In the genomic region with DNA sequence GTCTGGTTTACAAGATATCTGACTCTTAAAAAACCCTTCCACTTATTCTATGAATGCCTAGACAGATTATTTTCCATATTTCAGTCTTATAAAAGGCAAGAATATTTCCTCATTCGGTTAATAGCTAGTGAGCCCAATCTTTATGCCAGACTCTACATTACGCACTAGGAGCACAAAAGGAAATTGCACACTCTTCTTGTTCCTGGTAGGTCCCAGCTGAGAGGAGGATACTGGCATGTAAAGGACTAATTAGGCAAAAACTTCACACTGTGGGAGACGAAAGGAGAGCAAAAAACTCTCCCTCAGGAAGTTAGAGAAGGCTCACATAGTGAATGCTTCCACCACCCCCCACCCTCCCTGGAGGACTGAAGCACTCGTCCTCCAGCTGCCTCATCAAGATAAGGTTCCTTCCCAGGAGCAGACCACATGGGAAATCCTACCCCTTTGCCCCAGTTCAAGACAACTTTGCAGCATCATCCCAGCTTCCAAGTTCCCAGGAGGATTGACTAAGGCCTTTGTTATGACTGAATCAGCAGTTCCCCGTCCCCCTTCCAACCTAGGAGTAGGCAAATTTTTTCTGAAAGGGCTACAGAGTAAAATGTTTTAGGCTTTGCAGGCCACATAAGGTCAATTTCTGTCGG, we compare ENCODE assay signal across 12 cellular contexts. TPM values are rescaled to one million over a fixed set of nuclear protein-coding genes. Genes with fewer than 3 reads are reported as not detected.
DNase-seq lines count a peak whose midpoint lies in the region; ATAC-seq and TF ChIP-seq lines count a peak whose summit lies in the region.
"Had no signal": no experiment of that assay in that cellular context is flagged by ENCODE, and none has a peak within 500 bp of the region (broad histone marks: within the 10 kb centered on the region; RNA-seq: fewer than 3 reads in every experiment).

No MANE protein-coding gene starts in this region.

- H3K9me2 ChIP-seq in GM23338 (ENCODE audit: insufficient read depth) = no peaks in the 10 kb centered on the region

- H3K9me3 ChIP-seq in SK-N-MC (ENCODE audit: low read depth, low read length) = no peaks in the 10 kb centered on the region
- H3K9me3 ChIP-seq in psoas muscle = no peaks in the 10 kb centered on the region

- no peaks in the 10 kb centered on the region for H3K79me2 ChIP-seq in GM23338 (replicated peaks; ENCODE audit: insufficient read depth)

- H4K20me1 ChIP-seq in GM23338 (replicated peaks; ENCODE audit: insufficient read depth) = no peaks in the 10 kb centered on the region

- no peak overlapping the region for H3K9ac ChIP-seq in SK-N-MC (ENCODE audit: insufficient read length)

- H3K27ac ChIP-seq in GM23338 (ENCODE audit: low read depth) (peak overlapping the region; percentile 77), SK-N-MC (no peak overlapping the region), foreskin keratinocyte (no peak overlapping the region), psoas muscle (no peak overlapping the region)

- peaks cover 51% of the 10 kb centered on the region for H3K4me1 Mint-ChIP-seq in GM23338
- H3K4me1 Mint-ChIP-seq: stimulated activated naive B cell treated with anti-CD40 and anti-IgM and Interleukin-4, amounts not matched to agents 10 μg/mL and 1 μg/mL and 100 μg/mL, for 72 hours had no signal

- H3F3A ChIP-seq in GM23338 (replicated peaks; ENCODE audit: low read depth) = no peaks in the 10 kb centered on the region

- H3K36me3 ChIP-seq in GM23338 (ENCODE audit: insufficient read depth) = no peaks in the 10 kb centered on the region
- H3K36me3 ChIP-seq in SK-N-MC (ENCODE audit: insufficient read depth, low read length) = no peaks in the 10 kb centered on the region
- no peaks in the 10 kb centered on the region for H3K36me3 ChIP-seq in psoas muscle (ENCODE audit: insufficient read depth in 1 of 2, low read depth in 1 of 2)

- peak overlapping the region; percentile 87 for H3K27ac Mint-ChIP-seq in GM23338
- H3K27ac Mint-ChIP-seq: stimulated activated naive B cell treated with anti-CD40 and anti-IgM and Interleukin-4, amounts not matched to agents 10 μg/mL and 1 μg/mL and 100 μg/mL, for 72 hours had no signal

- no peaks in the 10 kb centered on the region for H3K27me3 ChIP-seq in GM23338 (ENCODE audit: insufficient read depth)
- H3K27me3 ChIP-seq in foreskin keratinocyte = no peaks in the 10 kb centered on the region
- H3K27me3 ChIP-seq in psoas muscle (ENCODE audit: insufficient read depth in 3 of 3, low read length in 2 of 3) = no peaks in the 10 kb centered on the region

- H3K4me1 ChIP-seq in GM23338 (ENCODE audit: insufficient read depth) (peaks cover 35% of the 10 kb centered on the region), foreskin keratinocyte (peaks cover 17% of the 10 kb centered on the region), psoas muscle (no peaks in the 10 kb centered on the region)

- H3K36me3 Mint-ChIP-seq in GM23338 (ENCODE audit: low read depth) = no peaks in the 10 kb centered on the region; the same call in 2 of the 3 replicates
- H3K36me3 Mint-ChIP-seq: stimulated activated naive B cell treated with anti-CD40 and anti-IgM and Interleukin-4, amounts not matched to agents 10 μg/mL and 1 μg/mL and 100 μg/mL, for 72 hours had no signal

- no peaks in the 10 kb centered on the region; the same call in 2 of the 3 replicates for H3K9me3 Mint-ChIP-seq in GM23338

- peak; percentile 52 for DNase-seq in GM23338 (ENCODE audit: low spot score)
- DNase-seq in SK-N-MC (ENCODE audit: low read depth, low spot score) = peak; percentile 5
- peak; percentile 12 to 37 for DNase-seq in foreskin keratinocyte
- no peak for DNase-seq in psoas muscle
- no peak for DNase-seq in effector CD4-positive, alpha-beta T cell
- DNase-seq in effector CD8-positive, alpha-beta T cell (lab: John Stamatoyannopoulos, UW) = no peak
- DNase-seq: NCI-H345; stimulated activated naive B cell treated with anti-CD40 and anti-IgM and Interleukin-4, amounts not matched to agents 10 μg/mL and 1 μg/mL and 100 μg/mL, for 72 hours had no signal

- no peak overlapping the region for H2AFZ ChIP-seq in GM23338

- ATAC-seq in GM23338 (peak; percentile 68), foreskin keratinocyte (peak; percentile 54), psoas muscle (peak in 3 of 4 donors; percentile 40 to 55 (median 54)), GM19397 (IDR thresholded peaks at IDR 0.05; ENCODE audit: unreplicated experiment) (no peak), GM21717 (IDR thresholded peaks at IDR 0.05; ENCODE audit: unreplicated experiment) (no peak)
- ATAC-seq: stimulated activated naive B cell treated with anti-CD40 and anti-IgM and Interleukin-4, amounts not matched to agents 10 μg/mL and 1 μg/mL and 100 μg/mL, for 72 hours had no signal

- TF ChIP-seq CTCF in GM23338 (conservative IDR thresholded peaks at IDR 0.05; ENCODE audit: low read depth in 2 of 2) (no peak), foreskin keratinocyte (conservative IDR thresholded peaks at IDR 0.05) (no peak), psoas muscle (IDR thresholded peaks at IDR 0.05) (no peak)

- H3K4me3 Mint-ChIP-seq in GM23338 = no peak overlapping the region
- H3K4me3 Mint-ChIP-seq: stimulated activated naive B cell treated with anti-CD40 and anti-IgM and Interleukin-4, amounts not matched to agents 10 μg/mL and 1 μg/mL and 100 μg/mL, for 72 hours had no signal

- H3K4me3 ChIP-seq in GM23338 = no peak overlapping the region
- H3K4me3 ChIP-seq in SK-N-MC = 0 out of 2 replicates have a peak overlapping the region, but pooled peaks have one; percentile 8
- H3K4me3 ChIP-seq in psoas muscle = no peak overlapping the region

- 0 out of 2 replicates have a peak overlapping the region, but pooled peaks have one; percentile 39 for H3K4me2 ChIP-seq in GM23338

- peaks cover 4% of the 10 kb centered on the region for H3K27me3 Mint-ChIP-seq in GM23338 (ENCODE audit: insufficient read depth, low read depth, poor library complexity)
- H3K27me3 Mint-ChIP-seq: stimulated activated naive B cell treated with anti-CD40 and anti-IgM and Interleukin-4, amounts not matched to agents 10 μg/mL and 1 μg/mL and 100 μg/mL, for 72 hours had no signal

- intact Hi-C loops in psoas muscle (cut with DNase I) = no loop called here

- 27 to 39% (median 30%) methylated on average over 6 of the region's 6 CpGs for WGBS in psoas muscle, 3 donors

RNA-seq across cellular contexts. Expression of gene CAPZA3, which starts 14.5 kb away (rescaled TPM):
- not detected in 2 replicates for total RNA-seq in GM23338 (2014; rRNA removed; shearing (Covaris generic))
- polyA plus RNA-seq in GM23338 (2016; fragmentation: Nextera tagmentation; extraction: Ambion mirVana) = not detected in 2 replicates
- not detected in 2 replicates for total RNA-seq in foreskin keratinocyte
- not detected in 2 replicates for polyA plus RNA-seq in foreskin keratinocyte
- total RNA-seq in psoas muscle = not detected
- not detected for polyA plus RNA-seq in psoas muscle
- total RNA-seq: glomerular endothelial cell, pulmonary artery endothelial cell had no signal

RNA-seq across cellular contexts. Expression of gene PLCZ1, which starts 14.6 kb away (rescaled TPM):
- total RNA-seq in GM23338 (2014; rRNA removed; shearing (Covaris generic)) = not detected in 2 replicates
- polyA plus RNA-seq in GM23338 (2016; fragmentation: Nextera tagmentation; extraction: Ambion mirVana) = not detected in 2 replicates
- not detected in 2 replicates for total RNA-seq in foreskin keratinocyte
- not detected in 2 replicates for polyA plus RNA-seq in foreskin keratinocyte
- total RNA-seq in psoas muscle = not detected
- polyA plus RNA-seq in psoas muscle = not detected
- total RNA-seq: glomerular endothelial cell had no signal

Comparison
In these comparisons a context has a peak if more than half of its experiments do, and no peak if none do; other contexts are left out.
1. ATAC-seq: peak in GM23338 (single experiment), foreskin keratinocyte (single experiment) and psoas muscle (3 of 4); none in GM19397 (single experiment) and GM21717 (single experiment).
2. DNase-seq: peak in GM23338 (single experiment), SK-N-MC (single experiment) and foreskin keratinocyte (2 of 2); none in psoas muscle (0 of 2), effector CD4-positive, alpha-beta T cell (single experiment) and effector CD8-positive, alpha-beta T cell (single experiment).